16 cellular contexts compared by ENCODE assay signal in genomic region chr14:96627811-96628775, GRCh38.
"Had no signal": no experiment of that assay in that cellular context is flagged by ENCODE, and none has a peak within 500 bp of the region (broad histone marks: within the 10 kb centered on the region; RNA-seq: fewer than 3 reads in every experiment).

No MANE protein-coding gene starts in this region.

- H3K36me3 ChIP-seq: ovary, sigmoid colon, uterus had no signal

- H3K27ac Mint-ChIP-seq: activated naive CD4-positive, alpha-beta T cell treated with anti-CD3 and anti-CD28 coated beads for 36 hours; activated naive CD8-positive, alpha-beta T cell treated with anti-CD3 and anti-CD28 coated beads, Interleukin-2, amount 50 U/mL, for 24 hours; activated T-helper 1 cell treated with anti-CD3 and anti-CD28 coated beads, Interleukin-12 subunit alpha, Interleukin-12 subunit beta, Interleukin-2, Interleukin-4 antibody, amounts not matched to agents 30 ng/mL and 10 ng/mL and 1 ng/mL, durations not matched to agents 14 hours and 24 hours and 36 hours; dendritic cell treated with granulocyte-macrophage colony-stimulating factor and Interleukin-4, amounts not matched to agents 40 ng/mL and 50 ng/mL, for 4 days; effector memory CD8-positive, alpha-beta T cell had no signal

- H3K4me1 ChIP-seq: sigmoid colon, uterus had no signal

- H3K9me3 Mint-ChIP-seq: activated naive CD4-positive, alpha-beta T cell treated with anti-CD3 and anti-CD28 coated beads for 36 hours; activated naive CD8-positive, alpha-beta T cell treated with anti-CD3 and anti-CD28 coated beads, Interleukin-2, amount 50 U/mL, for 24 hours; activated T-helper 1 cell treated with anti-CD3 and anti-CD28 coated beads, Interleukin-12 subunit alpha, Interleukin-12 subunit beta, Interleukin-2, Interleukin-4 antibody, amounts not matched to agents 30 ng/mL and 10 ng/mL and 1 ng/mL, durations not matched to agents 14 hours and 24 hours and 36 hours; dendritic cell treated with granulocyte-macrophage colony-stimulating factor and Interleukin-4, amounts not matched to agents 40 ng/mL and 50 ng/mL, for 4 days; effector memory CD8-positive, alpha-beta T cell; neural crest cell had no signal

- ATAC-seq: activated naive CD8-positive, alpha-beta T cell treated with anti-CD3 and anti-CD28 coated beads, Interleukin-2, amount 50 U/mL, for 24 hours; effector memory CD8-positive, alpha-beta T cell had no signal

- DNase-seq: activated CD4-positive, alpha-beta T cell treated with anti-CD3 and anti-CD28 coated beads, Interleukin-2, amount 50 U/mL, for 48 hours; activated naive CD8-positive, alpha-beta T cell treated with anti-CD3 and anti-CD28 coated beads, Interleukin-2, amount 50 U/mL, for 24 hours; cerebellar nuclear complex; effector memory CD8-positive, alpha-beta T cell; foreskin melanocyte; midbrain; sigmoid colon; stimulated activated CD4-positive, alpha-beta T cell treated with anti-CD3 and anti-CD28 coated beads, Interleukin-1b, Interleukin-23, amount 100 ng/mL, for 48 hours had no signal

- H3K27ac ChIP-seq: epithelial cell of prostate, ovary, sigmoid colon, uterus had no signal

- H3K9me3 ChIP-seq: ovary, sigmoid colon, uterus had no signal

- H3K4me3 Mint-ChIP-seq: activated naive CD4-positive, alpha-beta T cell treated with anti-CD3 and anti-CD28 coated beads for 36 hours; activated naive CD8-positive, alpha-beta T cell treated with anti-CD3 and anti-CD28 coated beads, Interleukin-2, amount 50 U/mL, for 24 hours; activated T-helper 1 cell treated with anti-CD3 and anti-CD28 coated beads, Interleukin-12 subunit alpha, Interleukin-12 subunit beta, Interleukin-2, Interleukin-4 antibody, amounts not matched to agents 30 ng/mL and 10 ng/mL and 1 ng/mL, durations not matched to agents 14 hours and 24 hours and 36 hours; dendritic cell treated with granulocyte-macrophage colony-stimulating factor and Interleukin-4, amounts not matched to agents 40 ng/mL and 50 ng/mL, for 4 days; effector memory CD8-positive, alpha-beta T cell; neural crest cell had no signal

- H3K27me3 Mint-ChIP-seq: dendritic cell treated with granulocyte-macrophage colony-stimulating factor and Interleukin-4, amounts not matched to agents 40 ng/mL and 50 ng/mL, for 4 days had no signal

- H3K27me3 ChIP-seq: ovary, uterus had no signal

- H3K4me3 ChIP-seq: lung, ovary, sigmoid colon, uterus had no signal

- H3K4me1 Mint-ChIP-seq: activated naive CD8-positive, alpha-beta T cell treated with anti-CD3 and anti-CD28 coated beads, Interleukin-2, amount 50 U/mL, for 24 hours; neural crest cell had no signal
